26 cellular contexts compared by ENCODE assay signal in the genomic region with DNA sequence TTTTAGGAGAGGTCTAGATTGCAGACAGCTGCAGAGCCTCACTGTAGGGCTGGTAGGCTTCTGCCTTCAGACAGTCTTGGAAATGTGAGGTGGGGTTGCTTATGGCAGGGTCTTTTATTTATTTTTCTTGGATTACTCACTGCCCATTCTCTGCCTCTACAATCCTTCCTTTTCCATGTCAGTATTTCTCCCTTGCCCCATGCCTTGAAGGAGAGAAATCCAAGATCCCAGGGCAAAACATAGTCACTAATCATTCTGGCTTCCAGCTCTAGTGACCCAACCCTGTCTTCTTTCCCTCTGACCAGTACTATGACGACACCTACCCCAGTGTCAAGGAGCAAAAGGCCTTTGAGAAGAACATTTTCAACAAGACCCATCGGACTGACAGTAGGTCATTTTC. TPM values are rescaled to one million over a fixed set of nuclear protein-coding genes. Genes with fewer than 3 reads are reported as not detected.
"Had no signal": no experiment of that assay in that cellular context is flagged by ENCODE, and none has a peak within 500 bp of the region (broad histone marks: within the 10 kb centered on the region; RNA-seq: fewer than 3 reads in every experiment).

No MANE protein-coding gene starts in this region.

- H3K27ac Mint-ChIP-seq: activated CD4-positive, alpha-beta T cell treated with anti-CD3 and anti-CD28 coated beads, Interleukin-2, amount 10 ng/mL, durations not matched to agents 24 days and 14 days; activated CD8-positive, alpha-beta T cell treated with anti-CD3 and anti-CD28 coated beads, Interleukin-2, amount 10 ng/mL, durations not matched to agents 7 days and 5 days; activated naive CD4-positive, alpha-beta T cell treated with anti-CD3 and anti-CD28 coated beads for 36 hours; activated T-cell treated with anti-CD3 and anti-CD28 coated beads, Interleukin-2, amount 50 U/mL, for 24 hours; activated T-helper 2 cell treated with anti-CD3 and anti-CD28 coated beads, Interferon-gamma antibody, Interleukin-2, Interleukin-4, amounts not matched to agents 10 μg/mL and 5 μg/mL and 100 μg/mL, durations not matched to agents 14 hours and 24 hours and 36 hours; dendritic cell treated with granulocyte-macrophage colony-stimulating factor and Interleukin-4, amounts not matched to agents 40 ng/mL and 50 ng/mL, for 4 days had no signal

- H3K4me1 ChIP-seq: breast epithelium, foreskin keratinocyte had no signal

- H3K27me3 ChIP-seq: ascending aorta, breast epithelium, foreskin keratinocyte, right atrium auricular region, tibial artery had no signal

- H3K27me3 Mint-ChIP-seq: activated CD4-positive, alpha-beta T cell treated with anti-CD3 and anti-CD28 coated beads, Interleukin-2, amount 10 ng/mL, durations not matched to agents 24 days and 14 days; activated T-cell treated with anti-CD3 and anti-CD28 coated beads, Interleukin-2, amount 50 U/mL, for 24 hours; dendritic cell treated with granulocyte-macrophage colony-stimulating factor and Interleukin-4, amounts not matched to agents 40 ng/mL and 50 ng/mL, for 4 days; T-cell had no signal

- H3K4me3 ChIP-seq: ascending aorta, breast epithelium, lung, right atrium auricular region, skin epidermis, tibial artery had no signal

- DNase-seq: activated CD4-positive, alpha-beta T cell treated with anti-CD3 and anti-CD28 coated beads, Interleukin-2, amount 10 ng/mL, durations not matched to agents 24 days and 14 days; activated CD4-positive, CD25-positive, alpha-beta regulatory T cell; activated CD8-positive, alpha-beta T cell treated with anti-CD3 and anti-CD28 coated beads, Interleukin-2, amount 10 ng/mL, durations not matched to agents 7 days and 5 days; activated naive CD4-positive, alpha-beta T cell treated with anti-CD3 and anti-CD28 coated beads for 36 hours; activated T-cell treated with anti-CD3 and anti-CD28 coated beads, Interleukin-2, amount 50 U/mL, for 24 hours; cerebellar nuclear complex; foreskin keratinocyte; hippocampal formation; islet precursor cell; posterior cingulate gyrus; stimulated activated naive CD8-positive, alpha-beta T cell treated with anti-CD3 and anti-CD28 coated beads, Interleukin-15, Interleukin-2, amounts not matched to agents 100 U/mL and 50 U/mL, for 24 hours; substantia nigra; T-cell; T-helper 9 cell; tibial artery had no signal

- H3K4me3 Mint-ChIP-seq: activated CD4-positive, alpha-beta T cell treated with anti-CD3 and anti-CD28 coated beads, Interleukin-2, amount 10 ng/mL, durations not matched to agents 24 days and 14 days; activated CD8-positive, alpha-beta T cell treated with anti-CD3 and anti-CD28 coated beads, Interleukin-2, amount 10 ng/mL, durations not matched to agents 7 days and 5 days; activated naive CD4-positive, alpha-beta T cell treated with anti-CD3 and anti-CD28 coated beads for 36 hours; activated T-cell treated with anti-CD3 and anti-CD28 coated beads, Interleukin-2, amount 50 U/mL, for 24 hours; dendritic cell treated with granulocyte-macrophage colony-stimulating factor and Interleukin-4, amounts not matched to agents 40 ng/mL and 50 ng/mL, for 4 days; T-cell had no signal

- H3K9me3 Mint-ChIP-seq: activated CD4-positive, alpha-beta T cell treated with anti-CD3 and anti-CD28 coated beads, Interleukin-2, amount 10 ng/mL, durations not matched to agents 24 days and 14 days; activated naive CD4-positive, alpha-beta T cell treated with anti-CD3 and anti-CD28 coated beads for 36 hours; activated T-cell treated with anti-CD3 and anti-CD28 coated beads, Interleukin-2, amount 50 U/mL, for 24 hours; activated T-helper 2 cell treated with anti-CD3 and anti-CD28 coated beads, Interferon-gamma antibody, Interleukin-2, Interleukin-4, amounts not matched to agents 10 μg/mL and 5 μg/mL and 100 μg/mL, durations not matched to agents 14 hours and 24 hours and 36 hours; dendritic cell treated with granulocyte-macrophage colony-stimulating factor and Interleukin-4, amounts not matched to agents 40 ng/mL and 50 ng/mL, for 4 days; T-cell had no signal

- H3K9me3 ChIP-seq: ascending aorta, breast epithelium, right atrium auricular region, tibial artery had no signal

- H3K27ac ChIP-seq: ascending aorta, breast epithelium, foreskin keratinocyte, right atrium auricular region, skin epidermis, tibial artery had no signal

- ATAC-seq: activated CD8-positive, alpha-beta T cell treated with anti-CD3 and anti-CD28 coated beads, Interleukin-2, amount 10 ng/mL, durations not matched to agents 7 days and 5 days; foreskin keratinocyte; left lobe of liver; SK-N-SH treated with all-trans-retinoic acid at 6 μM for 48 hours; stimulated activated naive CD8-positive, alpha-beta T cell treated with anti-CD3 and anti-CD28 coated beads, Interleukin-15, Interleukin-2, amounts not matched to agents 100 U/mL and 50 U/mL, for 24 hours; T-cell had no signal

RNA-seq across cellular contexts. Expression of a gene that starts 22.4 kb away (rescaled TPM):
- total RNA-seq: ascending aorta, epithelial cell of proximal tubule, fibroblast of lung, left lobe of liver, T-cell had no signal

RNA-seq across cellular contexts. Expression of a gene that starts 41.1 kb away (rescaled TPM):
- total RNA-seq: activated CD4-positive, alpha-beta T cell treated with anti-CD3 and anti-CD28 coated beads, Interleukin-2, amount 10 ng/mL, durations not matched to agents 24 days and 14 days; activated CD8-positive, alpha-beta T cell treated with anti-CD3 and anti-CD28 coated beads, Interleukin-2, amount 10 ng/mL, durations not matched to agents 7 days and 5 days; activated naive CD4-positive, alpha-beta T cell treated with anti-CD3 and anti-CD28 coated beads for 36 hours; activated T-helper 2 cell treated with anti-CD3 and anti-CD28 coated beads, Interferon-gamma antibody, Interleukin-2, Interleukin-4, amounts not matched to agents 10 μg/mL and 5 μg/mL and 100 μg/mL, durations not matched to agents 14 hours and 24 hours and 36 hours; ascending aorta; epithelial cell of proximal tubule had no signal
